ENCODE assay signal across 9 cellular contexts in genomic region chr10:110803239-110803593, GRCh38.
DNase-seq lines count a peak whose midpoint lies in the region; ATAC-seq, FAIRE-seq and TF ChIP-seq lines count a peak whose summit lies in the region.
"Had no signal": no experiment of that assay in that cellular context is flagged by ENCODE, and none has a peak within 500 bp of the region (broad histone marks: within the 10 kb centered on the region; RNA-seq: fewer than 3 reads in every experiment).

No MANE protein-coding gene starts in this region.

- H3K36me3 Mint-ChIP-seq in mesothelial cell of epicardium = peaks cover 43% of the 10 kb centered on the region

- ATAC-seq in GM21515 (IDR thresholded peaks at IDR 0.05; ENCODE audit: unreplicated experiment) = peak; percentile 65

- peaks cover 23% of the 10 kb centered on the region for H3K4me1 ChIP-seq in KMS-11 (ENCODE audit: low read depth, poor library complexity, severe bottlenecking)

- H3K9ac ChIP-seq in KMS-11 = no peak overlapping the region

- no peak overlapping the region for H3K27ac ChIP-seq in KMS-11

- H2AFZ ChIP-seq in KMS-11 (ENCODE audit: low read depth) = no peak overlapping the region

- H3K4me1 Mint-ChIP-seq in mesothelial cell of epicardium = peaks cover 25% of the 10 kb centered on the region

- FAIRE-seq in GM12891 (lab: Jason Lieb, UNC) = peak; percentile 89
- FAIRE-seq: keratinocyte had no signal

- H3K27ac Mint-ChIP-seq in mesothelial cell of epicardium = peak overlapping the region; percentile 76

- TF ChIP-seq CTCF in KMS-11 (conservative IDR thresholded peaks at IDR 0.05; ENCODE audit: low read depth, low read length) = no peak
- TF ChIP-seq CTCF in mesothelial cell of epicardium (IDR thresholded peaks at IDR 0.05; ENCODE audit: unreplicated experiment) = no peak

- no peaks in the 10 kb centered on the region for H3K36me3 ChIP-seq in KMS-11 (ENCODE audit: insufficient read depth)

- H4K20me1 ChIP-seq in KMS-11 (ENCODE audit: insufficient read depth) = no peaks in the 10 kb centered on the region

- H3K4me3 ChIP-seq in KMS-11 (IDR thresholded peaks at IDR 0.05; ENCODE audit: insufficient read depth, low read depth, low read length) = no peak overlapping the region

- H3K79me2 ChIP-seq in KMS-11 (ENCODE audit: insufficient read depth, low read depth) = no peaks in the 10 kb centered on the region

- no peak overlapping the region for H3K4me3 Mint-ChIP-seq in mesothelial cell of epicardium

- no peaks in the 10 kb centered on the region for H3K9me3 Mint-ChIP-seq in mesothelial cell of epicardium

- TF ChIP-seq POLR2A in GM12891 (IDR thresholded peaks at IDR 0.05; ENCODE audit: low read depth, low read length) = no peak

- peak overlapping the region; percentile 17; the same call in 1 of the 2 replicates for H3K4me2 ChIP-seq in KMS-11

- H3K27me3 ChIP-seq in KMS-11 (ENCODE audit: insufficient read depth, low read depth) = no peaks in the 10 kb centered on the region

- no peak for DNase-seq in GM12891 (ENCODE audit: insufficient read length, low spot score)
- no peak for DNase-seq in mesothelial cell of epicardium (ENCODE audit: low spot score in 2 of 2, unreplicated experiment in 2 of 2)
- DNase-seq in stimulated activated CD4-positive, alpha-beta T cell treated with anti-CD3 and anti-CD28 coated beads, Interleukin-2, amount 100 ng/mL, for 24 hours = no peak
- no peak for DNase-seq in A172 (ENCODE audit: low spot score)
- no peak for DNase-seq in NK-92 (lab: John Stamatoyannopoulos, UW; ENCODE audit: unreplicated experiment)
- DNase-seq in HT-29 (ENCODE audit: low spot score) = no peak

- H3K27me3 Mint-ChIP-seq in mesothelial cell of epicardium (ENCODE audit: low read depth) = no peaks in the 10 kb centered on the region

TF ChIP-seq in GM12891, 5 proteins besides CTCF, POLR2A, EP300 and RAD21:
- no peak for TF ChIP-seq TAF1 (IDR thresholded peaks at IDR 0.05; ENCODE audit: low read depth, low read length)
- peak; percentile 63; the same call in 1 of the 2 replicates for TF ChIP-seq POU2F2 (IDR thresholded peaks at IDR 0.05; ENCODE audit: low read depth, low read length)
